1 cellular context compared by ENCODE assay signal in the genomic region with DNA sequence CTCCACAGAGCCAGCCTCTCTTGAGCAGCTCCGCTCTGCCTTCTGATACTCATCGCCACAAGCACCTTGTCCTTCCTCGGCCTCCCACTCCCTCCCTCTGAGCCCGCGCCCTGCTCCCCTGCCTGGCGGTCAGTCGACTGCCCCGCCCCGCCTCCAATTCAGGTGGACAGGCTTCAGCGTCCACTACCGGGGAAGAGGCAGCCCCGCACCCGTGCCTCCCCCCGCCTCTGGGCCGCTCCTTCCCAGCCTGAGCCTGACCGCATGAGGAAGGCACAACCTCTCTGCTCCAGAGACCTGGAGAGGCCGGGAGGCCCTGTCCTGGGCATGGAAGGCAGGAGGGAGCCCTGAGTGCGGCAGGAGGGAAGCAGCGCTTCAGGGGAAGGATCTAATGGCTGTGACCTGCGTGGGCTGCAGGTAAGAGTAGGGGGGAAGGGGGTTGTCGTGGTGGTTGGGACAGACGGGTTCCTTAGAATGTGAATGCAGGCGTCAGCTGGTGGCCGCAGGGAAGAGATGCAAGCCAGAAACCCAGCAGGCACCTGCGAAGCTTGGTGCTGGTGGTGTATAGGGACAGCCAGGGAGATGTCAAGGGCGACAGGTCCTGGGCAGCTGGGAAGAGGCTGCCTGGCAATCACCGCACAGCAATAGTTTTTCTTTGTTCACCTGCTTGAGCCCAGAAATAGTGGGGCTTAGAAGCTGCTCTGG.
TF ChIP-seq lines count a peak whose summit lies in the region.

No MANE protein-coding gene starts in this region.

TF ChIP-seq in GM12878, 131 proteins besides CTCF, POLR2A, EP300 and RAD21:
- TF ChIP-seq POLR2AphosphoS5 (IDR thresholded peaks at IDR 0.05; ENCODE audit: low read length) (no peak), YY1 (IDR thresholded peaks at IDR 0.05; ENCODE audit: low read depth, low read length) (no peak)
- TF ChIP-seq, protein P1, sequence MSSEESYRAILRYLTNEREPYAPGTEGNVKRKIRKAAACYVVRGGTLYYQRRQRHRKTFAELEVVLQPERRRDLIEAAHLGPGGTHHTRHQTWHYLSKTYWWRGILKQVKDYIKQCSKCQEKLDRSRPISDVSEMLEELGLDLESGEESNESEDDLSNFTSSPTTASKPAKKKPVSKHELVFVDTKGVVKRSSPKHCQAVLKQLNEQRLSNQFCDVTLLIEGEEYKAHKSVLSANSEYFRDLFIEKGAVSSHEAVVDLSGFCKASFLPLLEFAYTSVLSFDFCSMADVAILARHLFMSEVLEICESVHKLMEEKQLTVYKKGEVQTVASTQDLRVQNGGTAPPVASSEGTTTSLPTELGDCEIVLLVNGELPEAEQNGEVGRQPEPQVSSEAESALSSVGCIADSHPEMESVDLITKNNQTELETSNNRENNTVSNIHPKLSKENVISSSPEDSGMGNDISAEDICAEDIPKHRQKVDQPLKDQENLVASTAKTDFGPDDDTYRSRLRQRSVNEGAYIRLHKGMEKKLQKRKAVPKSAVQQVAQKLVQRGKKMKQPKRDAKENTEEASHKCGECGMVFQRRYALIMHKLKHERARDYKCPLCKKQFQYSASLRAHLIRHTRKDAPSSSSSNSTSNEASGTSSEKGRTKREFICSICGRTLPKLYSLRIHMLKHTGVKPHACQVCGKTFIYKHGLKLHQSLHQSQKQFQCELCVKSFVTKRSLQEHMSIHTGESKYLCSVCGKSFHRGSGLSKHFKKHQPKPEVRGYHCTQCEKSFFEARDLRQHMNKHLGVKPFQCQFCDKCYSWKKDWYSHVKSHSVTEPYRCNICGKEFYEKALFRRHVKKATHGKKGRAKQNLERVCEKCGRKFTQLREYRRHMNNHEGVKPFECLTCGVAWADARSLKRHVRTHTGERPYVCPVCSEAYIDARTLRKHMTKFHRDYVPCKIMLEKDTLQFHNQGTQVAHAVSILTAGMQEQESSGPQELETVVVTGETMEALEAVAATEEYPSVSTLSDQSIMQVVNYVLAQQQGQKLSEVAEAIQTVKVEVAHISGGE (CRISPR knock-in tag; IDR thresholded peaks at IDR 0.05): no peak
